ENCODE assay signal across 8 cellular contexts in the genomic region with DNA sequence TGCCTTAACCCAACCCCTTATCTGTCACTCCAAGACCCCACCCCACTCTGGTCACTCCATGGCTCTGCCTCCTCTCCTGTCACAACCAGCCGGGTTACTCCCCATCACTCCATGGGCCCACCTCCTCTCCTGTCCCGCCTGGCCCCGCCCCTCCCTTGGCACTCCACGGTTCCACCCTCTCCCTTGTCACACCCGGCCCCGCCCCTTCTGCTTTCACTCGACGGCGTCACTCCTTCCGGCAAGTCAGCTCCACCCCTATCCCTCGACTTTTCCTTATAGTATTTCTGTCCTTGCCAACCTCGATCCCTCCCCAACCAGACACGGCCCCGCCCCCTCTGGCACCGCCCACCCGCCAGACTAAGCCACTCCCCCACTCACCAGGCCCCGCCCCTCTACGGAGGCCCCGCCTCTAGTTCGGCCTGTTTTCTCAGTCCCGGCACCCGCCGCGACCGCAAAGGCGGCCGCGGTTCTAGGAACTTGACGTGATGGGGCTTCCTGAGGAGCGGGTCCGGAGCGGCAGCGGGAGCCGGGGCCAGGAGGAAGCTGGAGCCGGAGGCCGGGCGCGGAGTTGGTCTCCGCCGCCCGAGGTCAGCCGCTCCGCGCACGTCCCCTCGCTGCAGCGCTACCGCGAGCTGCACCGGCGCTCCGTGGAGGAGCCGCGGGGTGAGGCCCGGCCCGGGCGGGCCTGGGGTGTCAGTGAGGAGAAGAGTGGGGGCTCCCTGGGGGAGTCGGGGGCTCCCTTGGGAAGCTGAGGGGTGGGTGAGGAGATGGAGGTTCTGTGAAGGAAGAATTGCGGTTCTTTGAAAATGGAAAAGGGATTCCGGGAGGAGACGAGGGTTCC. TPM values are rescaled to one million over a fixed set of nuclear protein-coding genes. Genes with fewer than 3 reads are reported as not detected.
DNase-seq lines count a peak whose midpoint lies in the region; ATAC-seq and TF ChIP-seq lines count a peak whose summit lies in the region.

A gene with protein sequence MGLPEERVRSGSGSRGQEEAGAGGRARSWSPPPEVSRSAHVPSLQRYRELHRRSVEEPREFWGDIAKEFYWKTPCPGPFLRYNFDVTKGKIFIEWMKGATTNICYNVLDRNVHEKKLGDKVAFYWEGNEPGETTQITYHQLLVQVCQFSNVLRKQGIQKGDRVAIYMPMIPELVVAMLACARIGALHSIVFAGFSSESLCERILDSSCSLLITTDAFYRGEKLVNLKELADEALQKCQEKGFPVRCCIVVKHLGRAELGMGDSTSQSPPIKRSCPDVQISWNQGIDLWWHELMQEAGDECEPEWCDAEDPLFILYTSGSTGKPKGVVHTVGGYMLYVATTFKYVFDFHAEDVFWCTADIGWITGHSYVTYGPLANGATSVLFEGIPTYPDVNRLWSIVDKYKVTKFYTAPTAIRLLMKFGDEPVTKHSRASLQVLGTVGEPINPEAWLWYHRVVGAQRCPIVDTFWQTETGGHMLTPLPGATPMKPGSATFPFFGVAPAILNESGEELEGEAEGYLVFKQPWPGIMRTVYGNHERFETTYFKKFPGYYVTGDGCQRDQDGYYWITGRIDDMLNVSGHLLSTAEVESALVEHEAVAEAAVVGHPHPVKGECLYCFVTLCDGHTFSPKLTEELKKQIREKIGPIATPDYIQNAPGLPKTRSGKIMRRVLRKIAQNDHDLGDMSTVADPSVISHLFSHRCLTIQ (plus strand): TSS at position 452 of the 841 bp plus-strand sequence. CDS start 34 bp downstream, at position 486.

- peak; percentile 47 for ATAC-seq in HG03442 (IDR thresholded peaks at IDR 0.05; ENCODE audit: unreplicated experiment)

- CTCF ChIA-PET in activated CD4-positive, alpha-beta T cell treated with anti-CD3 and anti-CD28 coated beads, Interleukin-2, amount 10 ng/mL, durations not matched to agents 7 days and 5 days (lab: Charles Lee): interaction anchor here (0.5 to 5.2 kb wide), 10 partner anchors 12 to 836 kb away, joined by 3 to 29 read pairs (median 4); a partner anchor contains a TSS

- H3K9me3 Mint-ChIP-seq in activated CD4-positive, alpha-beta T cell treated with anti-CD3 and anti-CD28 coated beads, Interleukin-2, amount 10 ng/mL, durations not matched to agents 7 days and 5 days: no peaks in the 10 kb centered on the region

- H3K4me3 ChIP-seq in AG10803 (ENCODE audit: low read length): peak within 1 kb of the TSS; percentile 82

- H3K4me1 Mint-ChIP-seq in activated CD4-positive, alpha-beta T cell treated with anti-CD3 and anti-CD28 coated beads, Interleukin-2, amount 10 ng/mL, durations not matched to agents 7 days and 5 days: peaks cover 68% of the 10 kb centered on the region

- DNase-seq in AG10803 (ENCODE audit: low read depth): peak; percentile 99
- peak; percentile 97 to 99 for DNase-seq in NCI-H526 (lab: John Stamatoyannopoulos, UW)
- DNase-seq in activated CD4-positive, alpha-beta T cell treated with anti-CD3 and anti-CD28 coated beads, Interleukin-2, amount 10 ng/mL, durations not matched to agents 7 days and 5 days: peak; percentile 99
- DNase-seq in cortex of kidney (lab: John Stamatoyannopoulos, UW): peak; percentile 72
- peak; percentile 99 for DNase-seq in left kidney (ENCODE audit: low read depth, low spot score)
- peak; percentile 98 for DNase-seq in stimulated activated CD4-positive, alpha-beta T cell treated with anti-CD3 and anti-CD28 coated beads, Interleukin-1b, Interleukin-23, amount 100 ng/mL, for 48 hours

- peaks cover 3% of the 10 kb centered on the region for H3K27me3 Mint-ChIP-seq in activated CD4-positive, alpha-beta T cell treated with anti-CD3 and anti-CD28 coated beads, Interleukin-2, amount 10 ng/mL, durations not matched to agents 7 days and 5 days

- H3K36me3 Mint-ChIP-seq in activated CD4-positive, alpha-beta T cell treated with anti-CD3 and anti-CD28 coated beads, Interleukin-2, amount 10 ng/mL, durations not matched to agents 7 days and 5 days (ENCODE audit: low read depth): peaks cover 4% of the 10 kb centered on the region

- H3K4me3 Mint-ChIP-seq in activated CD4-positive, alpha-beta T cell treated with anti-CD3 and anti-CD28 coated beads, Interleukin-2, amount 10 ng/mL, durations not matched to agents 7 days and 5 days: peak within 1 kb of the TSS; percentile 93

- H3K27ac Mint-ChIP-seq in activated CD4-positive, alpha-beta T cell treated with anti-CD3 and anti-CD28 coated beads, Interleukin-2, amount 10 ng/mL, durations not matched to agents 7 days and 5 days: peak within 1 kb of the TSS; percentile 90

- TF ChIP-seq POLR2A in GM19193 (IDR thresholded peaks at IDR 0.05; ENCODE audit: extremely low read depth, insufficient read depth, insufficient read length): peak; percentile 49

- no peak for TF ChIP-seq CTCF in AG10803 (conservative IDR thresholded peaks at IDR 0.05; ENCODE audit: low read length)

- POLR2A ChIA-PET in activated CD4-positive, alpha-beta T cell treated with anti-CD3 and anti-CD28 coated beads, Interleukin-2, amount 10 ng/mL, durations not matched to agents 7 days and 5 days (lab: Charles Lee): no interaction called here

RNA-seq across cellular contexts. Expression of the gene that starts here (rescaled TPM):
- 10 to 100 TPM; 33.0 to 36.1 TPM for total RNA-seq in activated CD4-positive, alpha-beta T cell treated with anti-CD3 and anti-CD28 coated beads, Interleukin-2, amount 10 ng/mL, durations not matched to agents 7 days and 5 days

Comparison
In these comparisons a context has a peak if more than half of its experiments do, and no peak if none do; other contexts are left out.
1. Peak in every context shown above with its lines: DNase-seq, ATAC-seq and H3K4me3 ChIP-seq.